ENCODE assay signal across 12 cellular contexts in the genomic region with DNA sequence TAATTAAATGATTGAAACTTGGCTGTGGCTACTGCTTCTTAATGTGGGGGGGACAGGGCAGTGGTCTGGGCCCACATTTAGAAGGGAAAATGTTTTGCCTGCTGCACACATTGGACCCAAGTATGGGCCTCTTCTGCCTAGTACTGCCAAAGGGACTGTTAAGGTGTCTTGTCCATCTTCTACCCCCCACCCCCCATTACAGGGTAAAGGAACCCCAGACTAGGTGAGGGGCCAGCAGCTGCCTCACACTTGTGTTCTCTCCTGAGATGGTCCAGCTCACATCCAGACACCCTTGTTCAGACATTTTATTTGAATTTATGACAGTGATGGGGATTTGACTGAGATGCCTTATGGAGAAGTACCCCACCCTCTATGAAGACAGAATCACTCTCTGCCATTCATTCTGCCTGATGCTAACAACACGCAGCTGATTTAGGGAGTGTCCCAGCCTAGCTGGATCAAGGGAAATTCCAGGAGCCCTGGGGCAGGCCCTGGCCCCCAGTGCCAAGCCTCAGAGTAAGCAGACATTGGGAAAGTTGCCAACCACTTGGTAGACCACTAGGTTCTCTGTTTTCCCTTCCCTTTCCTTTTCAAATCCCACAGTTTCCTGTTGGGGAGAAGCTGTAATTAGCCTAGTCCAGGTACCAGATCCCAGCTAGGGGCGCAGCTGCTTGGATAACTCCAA. TPM values are rescaled to one million over a fixed set of nuclear protein-coding genes. Genes with fewer than 3 reads are reported as not detected.
DNase-seq lines count a peak whose midpoint lies in the region; ATAC-seq and TF ChIP-seq lines count a peak whose summit lies in the region.
"Had no signal": no experiment of that assay in that cellular context is flagged by ENCODE, and none has a peak within 500 bp of the region (broad histone marks: within the 10 kb centered on the region; RNA-seq: fewer than 3 reads in every experiment).

No MANE protein-coding gene starts in this region.

- CTCF ChIA-PET in Panc1 (lab: Charles Lee): interaction anchor here (0.7 to 5.4 kb wide), 2 partner anchors 21 to 63 kb away, joined by 9 to 72 read pairs; no protein-coding TSS in a partner anchor

- H3K4me1 ChIP-seq in Panc1 (ENCODE audit: control insufficient read depth, insufficient read depth, low read length): peaks cover 46% of the 10 kb centered on the region
- H3K4me1 ChIP-seq: psoas muscle had no signal

- TF ChIP-seq CTCF in Panc1 (IDR thresholded peaks at IDR 0.05): no peak
- TF ChIP-seq CTCF in epithelial cell of esophagus (IDR thresholded peaks at IDR 0.05; ENCODE audit: insufficient read depth, low read depth, low read length, missing control alignments): no peak

- peaks cover 6% of the 10 kb centered on the region for H3K36me3 ChIP-seq in Panc1 (ENCODE audit: control insufficient read depth, insufficient read depth, low read length)

- DNase-seq in ELR (ENCODE audit: low read depth) (peak; percentile 75), Panc1 (ENCODE audit: low read depth, low spot score) (no peak), epithelial cell of esophagus (ENCODE audit: low read depth) (peak; percentile 73), posterior vena cava (ENCODE audit: low spot score) (peak; percentile 57), retina (no peak), NCI-H2196 treated with DMSO at 0.1 percent for 48 hours (lab: John Stamatoyannopoulos, UW; ENCODE audit: unreplicated experiment) (no peak)
- DNase-seq: heart left ventricle, KBM-7 had no signal

- no peaks in the 10 kb centered on the region for H3K27me3 ChIP-seq in Panc1 (ENCODE audit: control insufficient read depth, insufficient read depth, low read length)
- H3K27me3 ChIP-seq: heart left ventricle had no signal

- intact Hi-C loops in Panc1 (cut with micrococcal nuclease; ENCODE audit: unreplicated experiment): no loop called here
- intact Hi-C loops in posterior vena cava (cut with DNase I): loop anchor here (5.0 kb wide), 1 partner anchor 63 kb away; no protein-coding TSS in a partner anchor

- no TSS peak for BruUV-seq in Panc1 (replicated peaks; lab: Mats Ljungman, UMichigan)

- 0 out of 2 replicates have a peak, but pooled peaks have one; percentile 25 for ATAC-seq in Panc1
- no peak for ATAC-seq in GM21576 (IDR thresholded peaks at IDR 0.05; ENCODE audit: unreplicated experiment)
- ATAC-seq in HG02840 (IDR thresholded peaks at IDR 0.05; ENCODE audit: low FRiP score, unreplicated experiment): no peak
- ATAC-seq: heart left ventricle, Right ventricle myocardium inferior had no signal

- POLR2A ChIA-PET in Panc1 (lab: Charles Lee): interaction anchor here (0.6 kb wide), 1 partner anchor 87 kb away, joined by 3 read pairs; no protein-coding TSS in a partner anchor

- no peak overlapping the region for H3K4me3 ChIP-seq in Panc1 (ENCODE audit: low read depth in 2 of 2, low read length in 2 of 2)
- H3K4me3 ChIP-seq in epithelial cell of esophagus (ENCODE audit: low read length): no peak overlapping the region
- H3K4me3 ChIP-seq: heart left ventricle, psoas muscle had no signal

- peak overlapping the region; percentile 60 for H3K27ac ChIP-seq in Panc1 (ENCODE audit: low read length)
- H3K27ac ChIP-seq: psoas muscle had no signal

- in situ Hi-C loops in Panc1 (cut with HindIII; ENCODE audit: low pct_unique_long_range_greater_than_20kb, low sequenced_read_pairs): no loop called here

- no peaks in the 10 kb centered on the region for H3K9me3 ChIP-seq in Panc1 (ENCODE audit: control insufficient read depth, insufficient read depth, low read depth, low read length)
- H3K9me3 ChIP-seq: heart left ventricle, psoas muscle had no signal

RNA-seq across cellular contexts. Expression of a gene that starts 42.1 kb away (rescaled TPM):
- 120 TPM for total RNA-seq in Panc1 (2021; ENCODE audit: unreplicated experiment)
- 184 TPM for polyA plus RNA-seq in Panc1 (2012; ENCODE audit: insufficient read length)
- total RNA-seq in posterior vena cava: 10 to 100 TPM; 74.2 to 85.5 TPM

RNA-seq across cellular contexts. Expression of a gene that starts 42.4 kb away (rescaled TPM):
- total RNA-seq in Panc1 (2021; ENCODE audit: unreplicated experiment) (55.4 TPM), posterior vena cava (10 to 100 TPM; 24.2 to 30.8 TPM)
- polyA plus RNA-seq in Panc1 (2012; ENCODE audit: insufficient read length): 25.8 TPM

Comparison
In these comparisons a context has a peak if more than half of its experiments do, and no peak if none do; other contexts are left out.
1. DNase-seq: peak in ELR (single experiment), epithelial cell of esophagus (single experiment) and posterior vena cava (single experiment); none in Panc1 (single experiment), retina (single experiment) and NCI-H2196 treated with DMSO at 0.1 percent for 48 hours (single experiment).